8 cellular contexts compared by ENCODE assay signal in genomic region chr16:21157632-21158031, GRCh38. TPM values are rescaled to one million over a fixed set of nuclear protein-coding genes. Genes with fewer than 3 reads are reported as not detected.
DNase-seq lines count a peak whose midpoint lies in the region; ATAC-seq and TF ChIP-seq lines count a peak whose summit lies in the region.

No MANE protein-coding gene starts in this region.

- H3K9me3 ChIP-seq in mucosa of stomach (ENCODE audit: control insufficient read depth, low read length), result no peaks in the 10 kb centered on the region
- H3K9me3 ChIP-seq in tibial artery, result no peaks in the 10 kb centered on the region
- no peaks in the 10 kb centered on the region for H3K9me3 ChIP-seq in A673 (ENCODE audit: low read depth, low read length, poor library complexity, severe bottlenecking)

- H3K36me3 Mint-ChIP-seq in activated naive CD4-positive, alpha-beta T cell treated with anti-CD3 and anti-CD28 coated beads, Interleukin-2, amount 10 ng/mL, durations not matched to agents 7 days and 5 days, result peaks cover 11% of the 10 kb centered on the region
- H3K36me3 Mint-ChIP-seq in activated T-helper 17 cell treated with anti-CD3 and anti-CD28 coated beads, Interleukin-2, amount 50 U/mL, for 72 hours (ENCODE audit: low read depth), result peaks cover 18% of the 10 kb centered on the region

- H3K27me3 ChIP-seq in mucosa of stomach (ENCODE audit: control insufficient read depth, insufficient read depth, low read length) (no peaks in the 10 kb centered on the region), tibial artery (no peaks in the 10 kb centered on the region), A673 (replicated peaks; ENCODE audit: insufficient read depth, low read depth, low read length, poor library complexity) (no peaks in the 10 kb centered on the region)

- H3K4me3 ChIP-seq in mucosa of stomach (ENCODE audit: low read length), result no peak overlapping the region
- no peak overlapping the region for H3K4me3 ChIP-seq in tibial artery
- H3K4me3 ChIP-seq in A673 (ENCODE audit: low read depth, low read length, poor library complexity, severe bottlenecking), result no peak overlapping the region

- no peak for DNase-seq in activated naive CD4-positive, alpha-beta T cell treated with anti-CD3 and anti-CD28 coated beads, Interleukin-2, amount 10 ng/mL, durations not matched to agents 7 days and 5 days
- no peak for DNase-seq in activated naive CD4-positive, alpha-beta T cell (lab: John Stamatoyannopoulos, UW)
- DNase-seq in tibial artery (no peak), NCI-H2081 (lab: John Stamatoyannopoulos, UW) (no peak), A673 (ENCODE audit: low spot score) (no peak)

- TF ChIP-seq CTCF in tibial artery (IDR thresholded peaks at IDR 0.05) (no peak), A673 (conservative IDR thresholded peaks at IDR 0.05; ENCODE audit: low read depth, low read length) (no peak)

- intact Hi-C loops in tibial artery (cut with DNase I; ENCODE audit: low total_unique reads) (loop anchor here (5.0 to 10.0 kb wide), 2 partner anchors 145 to 1517 kb away; no protein-coding TSS in a partner anchor), A673 (cut with micrococcal nuclease; ENCODE audit: unreplicated experiment) (loop anchor here (2.0 to 5.0 kb wide), 3 partner anchors 143 to 1165 kb away; no protein-coding TSS in a partner anchor)

- H3K9ac ChIP-seq in mucosa of stomach (ENCODE audit: low read length), result peak overlapping the region; percentile 93

- no peak for ATAC-seq in activated T-helper 17 cell treated with anti-CD3 and anti-CD28 coated beads, Interleukin-2, amount 50 U/mL, for 72 hours (replicated peaks)
- no peak for ATAC-seq in GM19463 (IDR thresholded peaks at IDR 0.05; ENCODE audit: unreplicated experiment)

- POLR2A ChIA-PET in A673 (lab: Charles Lee; ENCODE audit: low non-redundant PET), result no interaction called here

- H3K27ac ChIP-seq in tibial artery (peak overlapping the region; percentile 86 to 92), A673 (ENCODE audit: low read depth, low read length, poor library complexity, severe bottlenecking) (no peak overlapping the region)

- CTCF ChIA-PET in activated naive CD4-positive, alpha-beta T cell treated with anti-CD3 and anti-CD28 coated beads, Interleukin-2, amount 10 ng/mL, durations not matched to agents 7 days and 5 days (lab: Charles Lee), result interaction anchor here (0.6 to 2.8 kb wide), 8 partner anchors 9 to 1161 kb away, joined by 3 to 10 read pairs (median 4); no protein-coding TSS in a partner anchor
- CTCF ChIA-PET in A673 (lab: Charles Lee), result interaction anchor here (0.6 to 3.2 kb wide), 3 partner anchors 97 to 144 kb away, joined by 3 to 27 read pairs (median 5); no protein-coding TSS in a partner anchor

- no peak overlapping the region for H3K27ac Mint-ChIP-seq in activated naive CD4-positive, alpha-beta T cell treated with anti-CD3 and anti-CD28 coated beads, Interleukin-2, amount 10 ng/mL, durations not matched to agents 7 days and 5 days
- no peak overlapping the region for H3K27ac Mint-ChIP-seq in activated T-helper 17 cell treated with anti-CD3 and anti-CD28 coated beads, Interleukin-2, amount 50 U/mL, for 72 hours

- no peaks in the 10 kb centered on the region for H3K9me3 Mint-ChIP-seq in activated naive CD4-positive, alpha-beta T cell treated with anti-CD3 and anti-CD28 coated beads, Interleukin-2, amount 10 ng/mL, durations not matched to agents 7 days and 5 days
- H3K9me3 Mint-ChIP-seq in activated T-helper 17 cell treated with anti-CD3 and anti-CD28 coated beads, Interleukin-2, amount 50 U/mL, for 72 hours, result no peaks in the 10 kb centered on the region

- peaks cover 9% of the 10 kb centered on the region for H3K27me3 Mint-ChIP-seq in activated naive CD4-positive, alpha-beta T cell treated with anti-CD3 and anti-CD28 coated beads, Interleukin-2, amount 10 ng/mL, durations not matched to agents 7 days and 5 days
- no peaks in the 10 kb centered on the region for H3K27me3 Mint-ChIP-seq in activated T-helper 17 cell treated with anti-CD3 and anti-CD28 coated beads, Interleukin-2, amount 50 U/mL, for 72 hours

- H3K4me1 ChIP-seq in mucosa of stomach (ENCODE audit: control insufficient read depth, insufficient read depth, low read length) (peaks cover 24% of the 10 kb centered on the region), tibial artery (peaks cover 0 to 46% (median 34%) of the 10 kb centered on the region in 4 donors), A673 (ENCODE audit: insufficient read depth, low read length, poor library complexity, severe bottlenecking) (peaks cover 14% of the 10 kb centered on the region)

- no TSS peak for BruUV-seq in A673 (replicated peaks; lab: Mats Ljungman, UMichigan)

- peak overlapping the region; percentile 17 for H3K4me3 Mint-ChIP-seq in activated naive CD4-positive, alpha-beta T cell treated with anti-CD3 and anti-CD28 coated beads, Interleukin-2, amount 10 ng/mL, durations not matched to agents 7 days and 5 days
- peak overlapping the region; percentile 90 for H3K4me3 Mint-ChIP-seq in activated T-helper 17 cell treated with anti-CD3 and anti-CD28 coated beads, Interleukin-2, amount 50 U/mL, for 72 hours

- H3K36me3 ChIP-seq in mucosa of stomach (ENCODE audit: control insufficient read depth, insufficient read depth, low read length) (no peaks in the 10 kb centered on the region), tibial artery (no peaks in the 10 kb centered on the region), A673 (ENCODE audit: insufficient read depth, low read length, poor library complexity, severe bottlenecking) (no peaks in the 10 kb centered on the region)

- H3K4me1 Mint-ChIP-seq in activated naive CD4-positive, alpha-beta T cell treated with anti-CD3 and anti-CD28 coated beads, Interleukin-2, amount 10 ng/mL, durations not matched to agents 7 days and 5 days, result peaks cover 23% of the 10 kb centered on the region
- peaks cover 6% of the 10 kb centered on the region for H3K4me1 Mint-ChIP-seq in activated T-helper 17 cell treated with anti-CD3 and anti-CD28 coated beads, Interleukin-2, amount 50 U/mL, for 72 hours

RNA-seq across cellular contexts. Expression of gene LDAF1, which starts 0.8 kb away (rescaled TPM):
- total RNA-seq in activated T-helper 17 cell treated with anti-CD3 and anti-CD28 coated beads, Interleukin-2, amount 50 U/mL, for 72 hours, result 10 to 100 TPM; 13.3 to 15.8 TPM
- total RNA-seq in A673 (2021), result 5.9 and 7.0 TPM in 2 replicates

RNA-seq across cellular contexts. Expression of gene DNAH3, which starts 7.0 kb away (rescaled TPM):
- total RNA-seq in activated T-helper 17 cell treated with anti-CD3 and anti-CD28 coated beads, Interleukin-2, amount 50 U/mL, for 72 hours, result under 1 TPM; 0.11 TPM
- total RNA-seq in A673 (2021), result 0.02 TPM in 1 of 2 replicates, not detected in the other

RNA-seq across cellular contexts. Expression of gene ZP2, which starts 53.7 kb away (rescaled TPM):
- not detected for total RNA-seq in activated T-helper 17 cell treated with anti-CD3 and anti-CD28 coated beads, Interleukin-2, amount 50 U/mL, for 72 hours
- total RNA-seq in A673 (2021), result not detected in 2 replicates
